In the genomic region with DNA sequence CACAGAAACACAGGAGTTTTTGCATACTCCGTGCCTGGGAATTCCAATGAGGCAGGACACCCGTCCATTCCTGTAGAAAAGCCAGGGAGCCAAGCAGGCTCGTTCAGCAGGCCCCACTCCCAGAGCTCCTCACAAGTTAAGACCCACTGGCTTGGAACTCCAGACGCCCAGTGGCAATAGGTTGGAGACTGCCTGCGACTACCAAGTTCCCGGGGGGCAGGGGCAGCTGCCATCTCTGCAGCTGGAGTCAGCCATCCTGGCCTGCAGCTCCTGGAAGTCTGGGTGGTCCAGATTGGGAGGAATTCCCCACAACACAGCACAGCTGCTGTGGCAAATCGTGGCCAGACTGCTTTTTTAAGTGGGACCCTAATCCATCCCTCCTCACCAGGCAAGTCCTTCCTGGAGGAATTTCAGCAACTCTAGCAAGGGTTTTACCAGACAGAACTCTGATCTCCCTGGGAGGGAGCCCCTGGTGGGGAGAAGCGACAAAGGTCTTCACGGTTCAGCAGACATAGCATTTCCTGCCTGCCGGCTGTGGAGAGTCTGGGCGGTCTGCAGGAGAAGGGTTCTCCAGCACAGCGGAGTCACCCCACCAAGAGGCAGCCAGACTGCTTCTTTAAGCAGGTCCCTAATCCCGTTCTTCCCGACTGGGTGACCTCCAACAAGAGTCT, we compare ENCODE assay signal across 18 cellular contexts.
DNase-seq lines count a peak whose midpoint lies in the region; ATAC-seq and TF ChIP-seq lines count a peak whose summit lies in the region.
"Had no signal": no experiment of that assay in that cellular context is flagged by ENCODE, and none has a peak within 500 bp of the region (broad histone marks: within the 10 kb centered on the region; RNA-seq: fewer than 3 reads in every experiment).

No MANE protein-coding gene starts in this region.

- no peak overlapping the region for H3K27ac ChIP-seq in BLaER1 treated with 17β-estradiol and CSF1 and Interleukin-3, amounts not matched to agents 10 nM and 100 nM
- no peak overlapping the region for H3K27ac ChIP-seq in left lung
- H3K27ac ChIP-seq: dorsolateral prefrontal cortex, SK-N-MC, tibial artery had no signal

- no peaks in the 10 kb centered on the region for H3K27me3 ChIP-seq in BLaER1 treated with 17β-estradiol and CSF1 and Interleukin-3, amounts not matched to agents 10 nM and 100 nM
- H3K27me3 ChIP-seq in NT2/D1 (ENCODE audit: insufficient read depth, insufficient read length) (no peaks in the 10 kb centered on the region), left lung (no peaks in the 10 kb centered on the region)
- H3K27me3 ChIP-seq: dorsolateral prefrontal cortex, tibial artery had no signal

- H3K4me1 ChIP-seq in BLaER1 treated with 17β-estradiol and CSF1 and Interleukin-3, amounts not matched to agents 10 nM and 100 nM = peaks cover 0 to 10% (median 7%) of the 10 kb centered on the region in 10 experiments; a peak in 11 of 20 replicates
- H3K4me1 ChIP-seq in NT2/D1 (ENCODE audit: insufficient read depth, insufficient read length) (no peaks in the 10 kb centered on the region), left lung (no peaks in the 10 kb centered on the region)
- H3K4me1 ChIP-seq: tibial artery had no signal

- ATAC-seq in left lung = no peak
- ATAC-seq: HCT116 had no signal

- H3K9ac ChIP-seq in BLaER1 treated with 17β-estradiol and CSF1 and Interleukin-3, amounts not matched to agents 10 nM and 100 nM = no peak overlapping the region
- H3K9ac ChIP-seq in NT2/D1 (ENCODE audit: insufficient read length, low read depth) = no peak overlapping the region

- H3K36me3 ChIP-seq in BLaER1 treated with 17β-estradiol and CSF1 and Interleukin-3, amounts not matched to agents 10 nM and 100 nM = no peaks in the 10 kb centered on the region
- H3K36me3 ChIP-seq in NT2/D1 (ENCODE audit: insufficient read depth, insufficient read length, low read length) (no peaks in the 10 kb centered on the region), left lung (no peaks in the 10 kb centered on the region)
- H3K36me3 ChIP-seq: tibial artery had no signal

- H3K4me2 ChIP-seq in BLaER1 treated with 17β-estradiol and CSF1 and Interleukin-3, amounts not matched to agents 10 nM and 100 nM = peak overlapping the region in 7 of 11 experiments; percentile 2 to 44 (median 41); a peak in 11 of 22 replicates

- intact Hi-C loops in left lung (cut with DNase I) = no loop called here

- H3K4me3 ChIP-seq in BLaER1 treated with 17β-estradiol and CSF1 and Interleukin-3, amounts not matched to agents 10 nM and 100 nM = no peak overlapping the region
- H3K4me3 ChIP-seq in NT2/D1 (ENCODE audit: insufficient read length, low read depth) (no peak overlapping the region), left lung (no peak overlapping the region)
- H3K4me3 ChIP-seq: dorsolateral prefrontal cortex, SK-N-MC, tibial artery had no signal

- DNase-seq in NT2/D1 (ENCODE audit: low read depth, low spot score) = peak; percentile 3
- DNase-seq in glomerular visceral epithelial cell (ENCODE audit: extremely low spot score) = peak; percentile 56
- peak; percentile 11 for DNase-seq in mucosa of gallbladder (ENCODE audit: low spot score)
- DNase-seq in left lung = no peak
- DNase-seq in stimulated activated CD8-positive, alpha-beta memory T cell treated with anti-CD3 and anti-CD28 coated beads, Interleukin-4, amount 100 ng/mL, for 48 hours = no peak
- no peak for DNase-seq in NCI-H1048 (lab: John Stamatoyannopoulos, UW)
- no peak for DNase-seq in HT-29 (ENCODE audit: low spot score)
- DNase-seq: activated effector memory CD4-positive, alpha-beta T cell treated with anti-CD3 and anti-CD28 coated beads, Interleukin-2, amount 50 U/mL, for 16 hours; CD4-positive, alpha-beta T cell; dorsolateral prefrontal cortex; EL; immature natural killer cell; KG1; stimulated activated naive CD4-positive, alpha-beta T cell; tibial artery had no signal

- H3K9me3 ChIP-seq in BLaER1 treated with 17β-estradiol and CSF1 and Interleukin-3, amounts not matched to agents 10 nM and 100 nM (replicated peaks in 1 of 11) = no peaks in the 10 kb centered on the region; a peak in 2 of 22 replicates
- no peaks in the 10 kb centered on the region for H3K9me3 ChIP-seq in NT2/D1 (ENCODE audit: insufficient read depth, low read length)
- H3K9me3 ChIP-seq in left lung = peaks cover 0 to 27% of the 10 kb centered on the region in 2 donors

- TF ChIP-seq CTCF in left lung (IDR thresholded peaks at IDR 0.05) = no peak

- no peaks in the 10 kb centered on the region for H4K20me1 ChIP-seq in BLaER1 treated with 17β-estradiol and CSF1 and Interleukin-3, amounts not matched to agents 10 nM and 100 nM

Comparison
In these comparisons a context has a peak if more than half of its experiments do, and no peak if none do; other contexts are left out.
1. DNase-seq: peak in NT2/D1 (single experiment), glomerular visceral epithelial cell (single experiment) and mucosa of gallbladder (single experiment); none in left lung (0 of 2), stimulated activated CD8-positive, alpha-beta memory T cell treated with anti-CD3 and anti-CD28 coated beads, Interleukin-4, amount 100 ng/mL, for 48 hours (single experiment), NCI-H1048 (single experiment) and HT-29 (single experiment).